In the genomic region with DNA sequence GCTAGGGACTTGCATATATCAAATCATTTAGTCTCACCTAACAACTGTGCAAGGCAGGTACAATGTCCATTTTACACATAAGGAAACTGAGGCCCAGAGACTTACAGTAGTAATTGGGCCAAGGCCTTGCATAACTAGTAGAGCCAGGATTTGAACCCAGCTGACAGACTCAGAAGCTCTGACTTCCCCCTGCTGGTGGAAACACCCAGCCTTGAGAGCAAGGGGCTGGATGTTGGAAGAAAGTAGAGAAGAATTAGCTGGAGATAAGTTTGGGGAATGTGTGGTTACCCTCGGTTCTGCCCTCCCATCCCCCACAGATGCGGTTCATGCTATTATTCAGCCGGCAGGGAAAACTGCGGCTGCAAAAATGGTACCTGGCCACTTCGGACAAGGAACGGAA, we compare ENCODE assay signal across 1 cellular context.
TF ChIP-seq lines count a peak whose summit lies in the region.

No MANE protein-coding gene starts in this region.

TF ChIP-seq in SK-N-SH, 30 proteins besides CTCF, POLR2A, EP300 and RAD21 (continued from another document):
- no peak for TF ChIP-seq TCF12 (IDR thresholded peaks at IDR 0.05)
- TF ChIP-seq MXI1 (IDR thresholded peaks at IDR 0.05; ENCODE audit: low read depth, low read length), result no peak
- TF ChIP-seq, protein P1, sequence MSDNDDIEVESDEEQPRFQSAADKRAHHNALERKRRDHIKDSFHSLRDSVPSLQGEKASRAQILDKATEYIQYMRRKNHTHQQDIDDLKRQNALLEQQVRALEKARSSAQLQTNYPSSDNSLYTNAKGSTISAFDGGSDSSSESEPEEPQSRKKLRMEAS (IDR thresholded peaks at IDR 0.05; ENCODE audit: low read depth), result no peak
- TF ChIP-seq PBX3 (IDR thresholded peaks at IDR 0.05), result no peak
- TF ChIP-seq TAF1 (IDR thresholded peaks at IDR 0.05; ENCODE audit: borderline replicate concordance, low read depth, low read length), result no peak
- TF ChIP-seq CHD2 (IDR thresholded peaks at IDR 0.05; ENCODE audit: low read length, partially characterized antibody), result no peak
- TF ChIP-seq GABPA (IDR thresholded peaks at IDR 0.05; ENCODE audit: low read depth), result no peak
- no peak for TF ChIP-seq FOSL2 (IDR thresholded peaks at IDR 0.05; ENCODE audit: borderline replicate concordance, low read depth)
- no peak for TF ChIP-seq GATA2 (CRISPR knock-in tag; IDR thresholded peaks at IDR 0.05)
- TF ChIP-seq RXRA (IDR thresholded peaks at IDR 0.05; ENCODE audit: borderline replicate concordance, low read depth), result no peak
- no peak for TF ChIP-seq YY1 (IDR thresholded peaks at IDR 0.05; ENCODE audit: low read depth)
